In the genomic region with DNA sequence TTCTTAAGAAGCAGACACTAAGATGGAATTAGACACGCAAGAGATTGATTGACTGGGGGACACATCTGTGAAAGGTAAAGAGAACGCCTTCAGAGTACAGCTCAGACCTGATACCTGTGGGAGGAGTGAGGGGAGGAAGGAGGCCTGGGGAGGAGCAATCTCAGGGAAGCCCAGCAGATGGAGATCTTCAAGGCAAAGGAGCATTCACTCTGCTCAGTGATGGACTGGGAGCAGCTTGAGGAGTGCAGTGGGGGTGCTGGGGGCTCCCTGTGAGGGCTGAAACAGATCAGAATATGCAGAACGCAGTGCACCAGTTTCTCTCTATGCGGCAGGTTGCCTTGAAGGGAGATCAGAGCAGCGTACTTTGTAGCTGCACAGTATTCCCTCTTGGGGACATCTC, we compare ENCODE assay signal across 17 cellular contexts.
DNase-seq lines count a peak whose midpoint lies in the region; ATAC-seq and TF ChIP-seq lines count a peak whose summit lies in the region.
"Had no signal": no experiment of that assay in that cellular context is flagged by ENCODE, and none has a peak within 500 bp of the region (broad histone marks: within the 10 kb centered on the region; RNA-seq: fewer than 3 reads in every experiment).

No MANE protein-coding gene starts in this region.

- TF ChIP-seq POLR2A in HCT116 (IDR thresholded peaks at IDR 0.05; ENCODE audit: borderline replicate concordance, extremely low read depth, insufficient read depth, insufficient read length): no peak

- no peak overlapping the region for H3K4me3 Mint-ChIP-seq in WTC11
- H3K4me3 Mint-ChIP-seq: CD8-positive, alpha-beta T cell; nephron had no signal

- H3K4me3 ChIP-seq in BJ (ENCODE audit: low read depth, low read length): no peak overlapping the region
- no peak overlapping the region for H3K4me3 ChIP-seq in HCT116 (replicated peaks in 1 of 2; ENCODE audit: low read depth in 1 of 2, low read length in 2 of 2)
- H3K4me3 ChIP-seq: adrenal gland, dorsolateral prefrontal cortex, gastroesophageal sphincter had no signal

- ATAC-seq in HCT116: peak; percentile 75
- ATAC-seq in WTC11: peak; percentile 77
- no peak for ATAC-seq in GM19463 (IDR thresholded peaks at IDR 0.05; ENCODE audit: unreplicated experiment)
- ATAC-seq: CD8-positive, alpha-beta T cell; gastroesophageal sphincter; left colon had no signal

- no peaks in the 10 kb centered on the region for H3K9me2 ChIP-seq in HCT116 (ENCODE audit: insufficient read depth)

- TF ChIP-seq RAD21 in HCT116 (IDR thresholded peaks at IDR 0.05; ENCODE audit: low read depth): 0 out of 2 replicates have a peak, but pooled peaks have one; percentile 8

- no peaks in the 10 kb centered on the region for H3K36me3 Mint-ChIP-seq in WTC11
- H3K36me3 Mint-ChIP-seq: CD8-positive, alpha-beta T cell had no signal

- H3K4me1 Mint-ChIP-seq in WTC11: peaks cover 19% of the 10 kb centered on the region

- H3K9ac ChIP-seq in HCT116 (ENCODE audit: low read length): no peak overlapping the region

- H3K79me2 ChIP-seq in HCT116 (ENCODE audit: insufficient read depth, low read length): no peaks in the 10 kb centered on the region

- H3K27ac Mint-ChIP-seq in WTC11: peak overlapping the region; percentile 10; the same call in 1 of the 2 replicates
- H3K27ac Mint-ChIP-seq: CD8-positive, alpha-beta T cell; nephron had no signal

- POLR2A ChIA-PET in BJ (lab: Charles Lee) (no interaction called here), HCT116 (lab: Charles Lee) (no interaction called here), WTC11 (lab: Charles Lee) (no interaction called here)

- no peak overlapping the region for H3K27ac ChIP-seq in HCT116 (ENCODE audit: low read depth, low read length)
- H3K27ac ChIP-seq: adrenal gland, dorsolateral prefrontal cortex, gastroesophageal sphincter had no signal

- RAD21 ChIA-PET in HCT116 (lab: Charles Lee; ENCODE audit: low non-redundant PET in 1 of 2, low total read pairs in 2 of 2, uncharacterized antibody in 2 of 2, unreplicated experiment in 2 of 2): no interaction called here

- DNase-seq in BJ (ENCODE audit: low read depth) (no peak), HCT116 (ENCODE audit: low read depth, low spot score) (no peak), WTC11 (ENCODE audit: low spot score) (peak; percentile 17), iPS-NIHi11 (ENCODE audit: low spot score) (peak; percentile 49), SKM-1 treated with dmso at 0.1 percent for 144 hours (lab: John Stamatoyannopoulos, UW; ENCODE audit: unreplicated experiment) (no peak), NCI-H1105 (lab: John Stamatoyannopoulos, UW) (no peak), NCI-H526 treated with DMSO at 0.1 percent for 48 hours (lab: John Stamatoyannopoulos, UW) (no peak)
- DNase-seq: activated CD4-positive, alpha-beta T cell treated with anti-CD3 and anti-CD28 coated beads for 4 hours; activated T-cell treated with anti-CD3 and anti-CD28 coated beads, Interleukin-2, amount 50 U/mL, for 48 hours; CD8-positive, alpha-beta T cell; dorsolateral prefrontal cortex; left colon; NCI-H2029 had no signal

- H3K36me3 ChIP-seq in BJ (ENCODE audit: control insufficient read depth, insufficient read depth, low read length): no peaks in the 10 kb centered on the region
- H3K36me3 ChIP-seq in HCT116 (ENCODE audit: control insufficient read depth in 1 of 2, insufficient read depth in 2 of 2, low read length in 2 of 2): no peaks in the 10 kb centered on the region
- H3K36me3 ChIP-seq: adrenal gland, gastroesophageal sphincter had no signal

- no peak overlapping the region for H3K4me2 ChIP-seq in HCT116 (ENCODE audit: low read length)

- no TSS peak for BruUV-seq in HCT116 (replicated peaks; lab: Mats Ljungman, UMichigan)

- TF ChIP-seq CTCF in BJ (IDR thresholded peaks at IDR 0.05; ENCODE audit: insufficient read depth, low read depth, low read length) (peak; percentile 16; the same call in 1 of the 2 replicates), HCT116 (IDR thresholded peaks at IDR 0.05 in 2 of 3, conservative IDR thresholded peaks at IDR 0.05 in 1 of 3; ENCODE audit: borderline replicate concordance in 1 of 3, insufficient read depth in 1 of 3, low read depth in 2 of 3, low read length in 2 of 3) (peak in 2 of 3 experiments; percentile 26 to 36; a peak in 3 of 6 replicates), WTC11 (IDR thresholded peaks at IDR 0.05) (no peak)

- H3K27me3 ChIP-seq in BJ (ENCODE audit: control insufficient read depth, insufficient read depth, low read length): 0 out of 2 replicates have a peak, but pooled peaks cover 2% of the 10 kb centered on the region
- H3K27me3 ChIP-seq in HCT116 (ENCODE audit: insufficient read depth, low read length): no peaks in the 10 kb centered on the region
- H3K27me3 ChIP-seq: adrenal gland, gastroesophageal sphincter had no signal

- H3K9me3 ChIP-seq in HCT116 (ENCODE audit: control insufficient read depth in 1 of 2, insufficient read depth in 1 of 2, low read depth in 1 of 2, low read length in 2 of 2): no peaks in the 10 kb centered on the region
- H3K9me3 ChIP-seq: adrenal gland, gastroesophageal sphincter had no signal

- CTCF ChIA-PET in BJ (lab: Yijun Ruan, JAX): interaction anchor here (1.2 to 1.3 kb wide), 2 partner anchors 8 to 25 kb away, joined by 5 to 6 read pairs; no protein-coding TSS in a partner anchor
- CTCF ChIA-PET in HCT116 (lab: Charles Lee): interaction anchor here (0.9 to 1.0 kb wide), 3 partner anchors 9 to 215 kb away, joined by 3 to 4 read pairs (median 3); no protein-coding TSS in a partner anchor
- CTCF ChIA-PET in WTC11 (lab: Charles Lee): interaction anchor here (0.6 to 1.9 kb wide), 14 partner anchors 9 to 485 kb away, joined by 3 to 7 read pairs (median 3); partner anchors contain the start of gene NEDD4L

- no peak overlapping the region for H2AFZ ChIP-seq in HCT116 (ENCODE audit: low read depth, low read length, poor library complexity, severe bottlenecking)

- intact Hi-C loops in HCT116 (cut with micrococcal nuclease): loop anchor here (5.0 kb wide), 1 partner anchor 860 kb away; no protein-coding TSS in a partner anchor

- no peaks in the 10 kb centered on the region for H3K27me3 Mint-ChIP-seq in WTC11 (ENCODE audit: low read depth)

- H4K20me1 ChIP-seq in HCT116 (ENCODE audit: insufficient read depth): no peaks in the 10 kb centered on the region

- H3K4me1 ChIP-seq in HCT116 (ENCODE audit: control insufficient read depth in 1 of 2, insufficient read depth in 2 of 2, low read length in 2 of 2): no peaks in the 10 kb centered on the region
- H3K4me1 ChIP-seq: gastroesophageal sphincter had no signal

- no peaks in the 10 kb centered on the region for H3K9me3 Mint-ChIP-seq in WTC11
- H3K9me3 Mint-ChIP-seq: CD8-positive, alpha-beta T cell; nephron had no signal

TF ChIP-seq in HCT116, 20 proteins besides CTCF, POLR2A, EP300 and RAD21:
- TF ChIP-seq POLR2AphosphoS5 (IDR thresholded peaks at IDR 0.05; ENCODE audit: low read depth, low read length) (no peak), YY1 (IDR thresholded peaks at IDR 0.05; ENCODE audit: extremely low read depth, insufficient replicate concordance, low read depth, low read length) (no peak)

TF ChIP-seq in WTC11, 78 proteins besides CTCF, POLR2A, EP300 and RAD21:
- TF ChIP-seq ZNF263 (CRISPR knock-in tag; IDR thresholded peaks at IDR 0.05; ENCODE audit: low read depth) (peak; percentile 93), ZNF232 (CRISPR knock-in tag; IDR thresholded peaks at IDR 0.05) (no peak)

Comparison
In these comparisons a context has a peak if more than half of its experiments do, and no peak if none do; other contexts are left out.
1. DNase-seq: peak in WTC11 (single experiment) and iPS-NIHi11 (single experiment); none in BJ (single experiment), HCT116 (single experiment), SKM-1 treated with dmso at 0.1 percent for 144 hours (single experiment), NCI-H1105 (single experiment) and NCI-H526 treated with DMSO at 0.1 percent for 48 hours (single experiment).